12 cellular contexts compared by ENCODE assay signal in genomic region chr18:58124475-58124874, GRCh38.
A peak's percentile ranks its signal among the peaks of the same experiment; 100 is the strongest.
DNase-seq lines count a peak whose midpoint lies in the region; ATAC-seq and TF ChIP-seq lines count a peak whose summit lies in the region.
"Had no signal": no experiment of that assay in that cellular context is flagged by ENCODE, and none has a peak within 500 bp of the region (broad histone marks: within the 10 kb centered on the region; RNA-seq: fewer than 3 reads in every experiment).

No MANE protein-coding gene starts in this region.

- no peak for TF ChIP-seq EP300 in upper lobe of left lung (IDR thresholded peaks at IDR 0.05)

- WGBS in upper lobe of left lung, 2 donors: 49 to 55% methylated on average over 3 of the region's 3 CpGs

- peaks cover 0 to 8% (median 5%) of the 10 kb centered on the region in 4 donors for H3K4me1 ChIP-seq in upper lobe of left lung
- H3K4me1 ChIP-seq: BE2C had no signal

- H3K27ac Mint-ChIP-seq in activated naive CD8-positive, alpha-beta T cell treated with anti-CD3 and anti-CD28 coated beads, Interleukin-2, amount 10 ng/mL, durations not matched to agents 7 days and 5 days: peak overlapping the region; percentile 1
- H3K27ac Mint-ChIP-seq in activated naive CD8-positive, alpha-beta T cell treated with anti-CD3 and anti-CD28 coated beads, Interleukin-2, amount 50 U/mL, for 24 hours: no peak overlapping the region
- peak overlapping the region; percentile 30 for H3K27ac Mint-ChIP-seq in WTC11
- H3K27ac Mint-ChIP-seq in glutamatergic neuron (ENCODE audit: unreplicated experiment): peak overlapping the region; percentile 59
- H3K27ac Mint-ChIP-seq: CD4-positive, alpha-beta T cell had no signal

- POLR2A ChIA-PET in activated naive CD8-positive, alpha-beta T cell treated with anti-CD3 and anti-CD28 coated beads, Interleukin-2, amount 10 ng/mL, durations not matched to agents 7 days and 5 days (lab: Charles Lee): no interaction called here
- POLR2A ChIA-PET in WTC11 (lab: Charles Lee): no interaction called here

- no peak overlapping the region for H3K4me3 ChIP-seq in upper lobe of left lung
- H3K4me3 ChIP-seq: GM23248 had no signal

- H3K36me3 ChIP-seq in upper lobe of left lung: no peaks in the 10 kb centered on the region
- H3K36me3 ChIP-seq: BE2C had no signal

- peak overlapping the region; percentile 3 for H3K4me3 Mint-ChIP-seq in activated naive CD8-positive, alpha-beta T cell treated with anti-CD3 and anti-CD28 coated beads, Interleukin-2, amount 10 ng/mL, durations not matched to agents 7 days and 5 days
- H3K4me3 Mint-ChIP-seq in activated naive CD8-positive, alpha-beta T cell treated with anti-CD3 and anti-CD28 coated beads, Interleukin-2, amount 50 U/mL, for 24 hours: no peak overlapping the region
- H3K4me3 Mint-ChIP-seq in WTC11: no peak overlapping the region
- peak overlapping the region; percentile 14 for H3K4me3 Mint-ChIP-seq in glutamatergic neuron (ENCODE audit: unreplicated experiment)
- H3K4me3 Mint-ChIP-seq: CD4-positive, alpha-beta T cell had no signal

- H3K27me3 Mint-ChIP-seq in activated naive CD8-positive, alpha-beta T cell treated with anti-CD3 and anti-CD28 coated beads, Interleukin-2, amount 10 ng/mL, durations not matched to agents 7 days and 5 days: peaks cover 6% of the 10 kb centered on the region
- H3K27me3 Mint-ChIP-seq in activated naive CD8-positive, alpha-beta T cell treated with anti-CD3 and anti-CD28 coated beads, Interleukin-2, amount 50 U/mL, for 24 hours: no peaks in the 10 kb centered on the region
- no peaks in the 10 kb centered on the region for H3K27me3 Mint-ChIP-seq in WTC11 (ENCODE audit: low read depth)
- peaks cover 3% of the 10 kb centered on the region for H3K27me3 Mint-ChIP-seq in glutamatergic neuron (ENCODE audit: unreplicated experiment)

- H3K36me3 Mint-ChIP-seq in activated naive CD8-positive, alpha-beta T cell treated with anti-CD3 and anti-CD28 coated beads, Interleukin-2, amount 10 ng/mL, durations not matched to agents 7 days and 5 days: no peaks in the 10 kb centered on the region
- no peaks in the 10 kb centered on the region for H3K36me3 Mint-ChIP-seq in activated naive CD8-positive, alpha-beta T cell treated with anti-CD3 and anti-CD28 coated beads, Interleukin-2, amount 50 U/mL, for 24 hours (ENCODE audit: low read depth)
- H3K36me3 Mint-ChIP-seq in WTC11 (0 out of 2 replicates have a peak, but pooled peaks cover 2% of the 10 kb centered on the region), glutamatergic neuron (ENCODE audit: unreplicated experiment) (peaks cover 6% of the 10 kb centered on the region)

- DNase-seq in activated naive CD8-positive, alpha-beta T cell treated with anti-CD3 and anti-CD28 coated beads, Interleukin-2, amount 10 ng/mL, durations not matched to agents 7 days and 5 days: no peak
- no peak for DNase-seq in activated naive CD8-positive, alpha-beta T cell treated with anti-CD3 and anti-CD28 coated beads, Interleukin-2, amount 50 U/mL, for 24 hours
- DNase-seq in WTC11 (ENCODE audit: low spot score): no peak
- DNase-seq in glutamatergic neuron: no peak
- DNase-seq in caudate nucleus (lab: John Stamatoyannopoulos, UW): no peak
- DNase-seq in COLO829 (ENCODE audit: low spot score): no peak
- DNase-seq in upper lobe of left lung: no peak
- DNase-seq: BE2C; C1 segment of cervical spinal cord; CD4-positive, alpha-beta T cell; DMS 273 treated with DMSO at 0.1 percent for 48 hours had no signal

- TF ChIP-seq CTCF in WTC11 (IDR thresholded peaks at IDR 0.05) (no peak), glutamatergic neuron (IDR thresholded peaks at IDR 0.05; ENCODE audit: partially characterized antibody, unreplicated experiment) (no peak), upper lobe of left lung (IDR thresholded peaks at IDR 0.05) (no peak)

- no peaks in the 10 kb centered on the region for H3K27me3 ChIP-seq in upper lobe of left lung
- H3K27me3 ChIP-seq: BE2C had no signal

- H3K27ac ChIP-seq in caudate nucleus (ENCODE audit: low read depth, low read length) (no peak overlapping the region), upper lobe of left lung (no peak overlapping the region)
- H3K27ac ChIP-seq: GM23248 had no signal

- TF ChIP-seq POLR2A in upper lobe of left lung (IDR thresholded peaks at IDR 0.05): no peak

- peak; percentile 61 for ATAC-seq in activated naive CD8-positive, alpha-beta T cell treated with anti-CD3 and anti-CD28 coated beads, Interleukin-2, amount 10 ng/mL, durations not matched to agents 7 days and 5 days (ENCODE audit: low read depth)
- no peak for ATAC-seq in activated naive CD8-positive, alpha-beta T cell treated with anti-CD3 and anti-CD28 coated beads, Interleukin-2, amount 50 U/mL, for 24 hours
- ATAC-seq in WTC11: no peak
- ATAC-seq in upper lobe of left lung (ENCODE audit: low FRiP score in 2 of 2): no peak

- H3K4me1 Mint-ChIP-seq in activated naive CD8-positive, alpha-beta T cell treated with anti-CD3 and anti-CD28 coated beads, Interleukin-2, amount 10 ng/mL, durations not matched to agents 7 days and 5 days: peaks cover 11% of the 10 kb centered on the region
- H3K4me1 Mint-ChIP-seq in activated naive CD8-positive, alpha-beta T cell treated with anti-CD3 and anti-CD28 coated beads, Interleukin-2, amount 50 U/mL, for 24 hours: peaks cover 5% of the 10 kb centered on the region
- peaks cover 15% of the 10 kb centered on the region for H3K4me1 Mint-ChIP-seq in WTC11
- H3K4me1 Mint-ChIP-seq in glutamatergic neuron (ENCODE audit: low read depth, unreplicated experiment): peaks cover 26% of the 10 kb centered on the region

- no peaks in the 10 kb centered on the region for H3K9me3 Mint-ChIP-seq in activated naive CD8-positive, alpha-beta T cell treated with anti-CD3 and anti-CD28 coated beads, Interleukin-2, amount 10 ng/mL, durations not matched to agents 7 days and 5 days
- H3K9me3 Mint-ChIP-seq in activated naive CD8-positive, alpha-beta T cell treated with anti-CD3 and anti-CD28 coated beads, Interleukin-2, amount 50 U/mL, for 24 hours: no peaks in the 10 kb centered on the region
- H3K9me3 Mint-ChIP-seq in WTC11: no peaks in the 10 kb centered on the region
- H3K9me3 Mint-ChIP-seq in glutamatergic neuron (ENCODE audit: unreplicated experiment): peaks cover 7% of the 10 kb centered on the region
- H3K9me3 Mint-ChIP-seq: CD4-positive, alpha-beta T cell had no signal

- H3K9me3 ChIP-seq in upper lobe of left lung: no peaks in the 10 kb centered on the region
- H3K9me3 ChIP-seq: BE2C had no signal

- CTCF ChIA-PET in WTC11 (lab: Charles Lee): interaction anchor here (0.6 to 2.1 kb wide), 5 partner anchors 12 to 243 kb away, joined by 3 to 10 read pairs (median 3); partner anchors contain the start of gene NEDD4L

TF ChIP-seq in WTC11, 78 proteins besides CTCF, POLR2A, EP300 and RAD21 (continues in another document):
- no peak for TF ChIP-seq PRDM15 (CRISPR knock-in tag; IDR thresholded peaks at IDR 0.05)
- TF ChIP-seq, protein P1, sequence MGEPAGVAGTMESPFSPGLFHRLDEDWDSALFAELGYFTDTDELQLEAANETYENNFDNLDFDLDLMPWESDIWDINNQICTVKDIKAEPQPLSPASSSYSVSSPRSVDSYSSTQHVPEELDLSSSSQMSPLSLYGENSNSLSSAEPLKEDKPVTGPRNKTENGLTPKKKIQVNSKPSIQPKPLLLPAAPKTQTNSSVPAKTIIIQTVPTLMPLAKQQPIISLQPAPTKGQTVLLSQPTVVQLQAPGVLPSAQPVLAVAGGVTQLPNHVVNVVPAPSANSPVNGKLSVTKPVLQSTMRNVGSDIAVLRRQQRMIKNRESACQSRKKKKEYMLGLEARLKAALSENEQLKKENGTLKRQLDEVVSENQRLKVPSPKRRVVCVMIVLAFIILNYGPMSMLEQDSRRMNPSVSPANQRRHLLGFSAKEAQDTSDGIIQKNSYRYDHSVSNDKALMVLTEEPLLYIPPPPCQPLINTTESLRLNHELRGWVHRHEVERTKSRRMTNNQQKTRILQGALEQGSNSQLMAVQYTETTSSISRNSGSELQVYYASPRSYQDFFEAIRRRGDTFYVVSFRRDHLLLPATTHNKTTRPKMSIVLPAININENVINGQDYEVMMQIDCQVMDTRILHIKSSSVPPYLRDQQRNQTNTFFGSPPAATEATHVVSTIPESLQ (CRISPR knock-in tag; IDR thresholded peaks at IDR 0.05): no peak
- no peak for TF ChIP-seq ATF1 (CRISPR knock-in tag; IDR thresholded peaks at IDR 0.05)
- TF ChIP-seq ZNF138 (CRISPR knock-in tag; conservative IDR thresholded peaks at IDR 0.05): no peak
- TF ChIP-seq TCF7 (CRISPR knock-in tag; IDR thresholded peaks at IDR 0.05; ENCODE audit: low read depth): no peak
- TF ChIP-seq, protein P2, sequence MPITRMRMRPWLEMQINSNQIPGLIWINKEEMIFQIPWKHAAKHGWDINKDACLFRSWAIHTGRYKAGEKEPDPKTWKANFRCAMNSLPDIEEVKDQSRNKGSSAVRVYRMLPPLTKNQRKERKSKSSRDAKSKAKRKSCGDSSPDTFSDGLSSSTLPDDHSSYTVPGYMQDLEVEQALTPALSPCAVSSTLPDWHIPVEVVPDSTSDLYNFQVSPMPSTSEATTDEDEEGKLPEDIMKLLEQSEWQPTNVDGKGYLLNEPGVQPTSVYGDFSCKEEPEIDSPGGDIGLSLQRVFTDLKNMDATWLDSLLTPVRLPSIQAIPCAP (CRISPR knock-in tag; IDR thresholded peaks at IDR 0.05): no peak

Comparison
In these comparisons a context has a peak if more than half of its experiments do, and no peak if none do; other contexts are left out.
1. H3K4me3 Mint-ChIP-seq: peak in activated naive CD8-positive, alpha-beta T cell treated with anti-CD3 and anti-CD28 coated beads, Interleukin-2, amount 10 ng/mL, durations not matched to agents 7 days and 5 days (single experiment) and glutamatergic neuron (single experiment); none in activated naive CD8-positive, alpha-beta T cell treated with anti-CD3 and anti-CD28 coated beads, Interleukin-2, amount 50 U/mL, for 24 hours (single experiment) and WTC11 (single experiment).